8 cellular contexts compared by ENCODE assay signal in genomic region chr17:2712300-2713043, GRCh38. TPM values are rescaled to one million over a fixed set of nuclear protein-coding genes. Genes with fewer than 3 reads are reported as not detected.
DNase-seq lines count a peak whose midpoint lies in the region; ATAC-seq, FAIRE-seq and TF ChIP-seq lines count a peak whose summit lies in the region.

No MANE protein-coding gene starts in this region.

- no peaks in the 10 kb centered on the region for H3K36me3 Mint-ChIP-seq in natural killer cell treated with Interleukin-12 subunit alpha and Interleukin-12 subunit beta and Interleukin-15 and Interleukin-18, amount 100 ng/mL, for 72 hours

- peaks cover 25 to 30% of the 10 kb centered on the region in 2 donors for H3K4me1 Mint-ChIP-seq in natural killer cell treated with Interleukin-12 subunit alpha and Interleukin-12 subunit beta and Interleukin-15 and Interleukin-18, amount 100 ng/mL, for 72 hours (ENCODE audit: low read depth in 2 of 2)

- H4K5ac ChIP-seq in H1 (ENCODE audit: insufficient read length, low read depth, low read length), result peak overlapping the region; percentile 28

- no peak for TF ChIP-seq POLR2A in H1 (IDR thresholded peaks at IDR 0.05; ENCODE audit: control extremely low read depth in 1 of 2, low read depth in 2 of 2, low read length in 2 of 2)

- no peak overlapping the region for H2AK5ac ChIP-seq in H1 (ENCODE audit: low read depth, low read length)

- H3K4me1 ChIP-seq in OCI-LY7 (ENCODE audit: insufficient read depth, low read length, poor library complexity, severe bottlenecking) (peaks cover 35% of the 10 kb centered on the region), H1 (replicated peaks in 1 of 4; ENCODE audit: control insufficient read depth in 3 of 4, insufficient read depth in 4 of 4, low read length in 3 of 4) (peaks cover 4 to 31% (median 23%) of the 10 kb centered on the region in 4 experiments)

- H2BK5ac ChIP-seq in H1 (ENCODE audit: low read depth, low read length), result peak overlapping the region; percentile 1; the same call in 1 of the 2 replicates

- no peak for FAIRE-seq in H1 (lab: Jason Lieb, UNC)

- H2BK20ac ChIP-seq in H1 (ENCODE audit: low read length), result no peak overlapping the region

- H3K79me2 ChIP-seq in OCI-LY7 (ENCODE audit: insufficient read depth, low read depth, low read length) (peaks cover 56% of the 10 kb centered on the region), H1 (ENCODE audit: control insufficient read depth in 1 of 2, insufficient read depth in 2 of 2, low read length in 2 of 2) (peaks cover 21 to 35% of the 10 kb centered on the region in 2 experiments; a peak in 3 of 4 replicates)

- H3K4me3 Mint-ChIP-seq in natural killer cell treated with Interleukin-12 subunit alpha and Interleukin-12 subunit beta and Interleukin-15 and Interleukin-18, amount 100 ng/mL, for 72 hours, result peak overlapping the region; percentile 87

- CTCF ChIA-PET in OCI-LY7 (lab: Charles Lee; ENCODE audit: unreplicated experiment) (no interaction called here), H1 (lab: Charles Lee; ENCODE audit: partially characterized antibody) (no interaction called here)

- H2AFZ ChIP-seq in OCI-LY7 (ENCODE audit: low read length) (peak overlapping the region; percentile 78), H1 (ENCODE audit: low read length) (0 out of 2 replicates have a peak overlapping the region, but pooled peaks have one; percentile 19)

- H2BK12ac ChIP-seq in H1 (ENCODE audit: low read depth, low read length), result peak overlapping the region; percentile 29; the same call in 1 of the 2 replicates

- 81% methylated on average over 34 of the region's 36 CpGs; no CpG with 5 or more reads in 1 of the 2 experiments for WGBS in H1 (ENCODE audit: extremely low coverage in 1 of 2, insufficient coverage in 1 of 2, insufficient read length in 1 of 2, insufficient replicate concordance in 2 of 2, low coverage in 1 of 2, low lambda C conversion rate in 2 of 2, missing lambda C conversion rate in 1 of 2), 2 experiments

- no peak overlapping the region for H3K14ac ChIP-seq in H1 (ENCODE audit: insufficient read length)

- intact Hi-C loops in OCI-LY7 (cut with micrococcal nuclease; ENCODE audit: unreplicated experiment) (loop anchor here (1.0 to 5.0 kb wide), 2 partner anchors 200 to 311 kb away; partner anchors contain the start of genes METTL16 and MNT), posterior vena cava (cut with DNase I) (no loop called here)

- peak overlapping the region; percentile 82 for H4K91ac ChIP-seq in H1 (replicated peaks; ENCODE audit: insufficient read length, low read length)

- H4K20me1 ChIP-seq in OCI-LY7 (ENCODE audit: insufficient read depth, low read length), result peaks cover 6% of the 10 kb centered on the region; the same call in 1 of the 2 replicates
- peaks cover 7 to 10% of the 10 kb centered on the region in 2 experiments for H4K20me1 ChIP-seq in H1 (replicated peaks in 1 of 2; ENCODE audit: control insufficient read depth in 1 of 2, insufficient read depth in 2 of 2, low read length in 2 of 2)

- H3K9me2 ChIP-seq in OCI-LY7 (ENCODE audit: insufficient read depth, low read length), result no peaks in the 10 kb centered on the region

- ATAC-seq in natural killer cell treated with Interleukin-12 subunit alpha and Interleukin-12 subunit beta and Interleukin-15 and Interleukin-18, amount 100 ng/mL, for 72 hours, result no peak
- no peak for ATAC-seq in GM21528 (IDR thresholded peaks at IDR 0.05; ENCODE audit: low FRiP score, unreplicated experiment)

- BruUV-seq in OCI-LY7 (replicated peaks; lab: Mats Ljungman, UMichigan), result TSS peak; percentile 79

- no peak overlapping the region for H3K56ac ChIP-seq in H1 (replicated peaks; ENCODE audit: insufficient read length, low read depth, low read length)

- H3K4me3 ChIP-seq in OCI-LY7 (ENCODE audit: low read depth, low read length, poor library complexity, severe bottlenecking), result peak overlapping the region; percentile 100
- peak overlapping the region in 3 of 4 experiments; percentile 59 to 66 (median 62); a peak in 6 of 8 replicates for H3K4me3 ChIP-seq in H1 (ENCODE audit: extremely low read depth in 1 of 4, insufficient read depth in 2 of 4, low read depth in 3 of 4, low read length in 4 of 4)

- H3K18ac ChIP-seq in H1 (ENCODE audit: extremely low read depth, low read length), result peak overlapping the region; percentile 75; the same call in 1 of the 2 replicates

- DNase-seq in DMS79 (lab: John Stamatoyannopoulos, UW) (peak; percentile 33), OCI-LY7 (ENCODE audit: low spot score) (peak; percentile 30), H1 (ENCODE audit: low read depth in 1 of 2, low spot score in 2 of 2) (no peak), NCI-H510A treated with DMSO at 0.1 percent for 48 hours (lab: John Stamatoyannopoulos, UW) (no peak), posterior vena cava (ENCODE audit: low spot score) (no peak)
- DNase-seq in natural killer cell treated with Interleukin-12 subunit alpha and Interleukin-12 subunit beta and Interleukin-15 and Interleukin-18, amount 100 ng/mL, for 72 hours (ENCODE audit: low spot score), result no peak
- DNase-seq in activated CD4-positive, alpha-beta T cell treated with anti-CD3 and anti-CD28 coated beads, Interleukin-2, amount 50 U/mL, for 4 hours, result no peak

- no peak for TF ChIP-seq RAD21 in H1 (IDR thresholded peaks at IDR 0.05 in 1 of 2, conservative IDR thresholded peaks at IDR 0.05 in 1 of 2; ENCODE audit: low read depth in 2 of 2, low read length in 2 of 2)

- peaks cover 7% of the 10 kb centered on the region; the same call in 1 of the 2 replicates for H3K23me2 ChIP-seq in H1 (ENCODE audit: low read depth, low read length)

- H3K9me3 Mint-ChIP-seq in natural killer cell treated with Interleukin-12 subunit alpha and Interleukin-12 subunit beta and Interleukin-15 and Interleukin-18, amount 100 ng/mL, for 72 hours, result no peaks in the 10 kb centered on the region

- peaks cover 0 to 9% (median 6%) of the 10 kb centered on the region in 4 experiments; a peak in 5 of 7 replicates for H3K27me3 ChIP-seq in H1 (replicated peaks in 1 of 4; ENCODE audit: control insufficient read depth in 3 of 4, extremely low read depth in 1 of 4, insufficient read depth in 3 of 4, low read length in 3 of 4)

- H3K36me3 ChIP-seq in OCI-LY7 (ENCODE audit: insufficient read depth, low read length) (peaks cover 17% of the 10 kb centered on the region), H1 (ENCODE audit: control insufficient read depth in 2 of 4, insufficient read depth in 4 of 4, low read length in 3 of 4) (no peaks in the 10 kb centered on the region)

- H2BK120ac ChIP-seq in H1 (replicated peaks; ENCODE audit: low read depth, low read length), result no peak overlapping the region

- no peak overlapping the region for H3K9ac ChIP-seq in H1 (replicated peaks in 1 of 4; ENCODE audit: extremely low read depth in 1 of 4, low read depth in 3 of 4, low read length in 3 of 4)

- no peak overlapping the region; the same call in 1 of the 2 replicates for H4K8ac ChIP-seq in H1 (ENCODE audit: extremely low read depth, insufficient read depth, low read length)

- no peak overlapping the region for H3K4ac ChIP-seq in H1 (replicated peaks; ENCODE audit: insufficient read length, low read depth, low read length)

- no peak for TF ChIP-seq EP300 in H1 (IDR thresholded peaks at IDR 0.05; ENCODE audit: borderline replicate concordance in 1 of 2, low read depth in 2 of 2, low read length in 2 of 2)

- no peak overlapping the region for H3K23ac ChIP-seq in H1 (ENCODE audit: insufficient read length)

- H3K27ac ChIP-seq in OCI-LY7 (ENCODE audit: low read depth, low read length, poor library complexity, severe bottlenecking) (peak overlapping the region; percentile 42), H1 (ENCODE audit: low read depth, low read length) (no peak overlapping the region)

- H3K79me1 ChIP-seq in H1 (ENCODE audit: low read depth, low read length), result peaks cover 12% of the 10 kb centered on the region

- no peaks in the 10 kb centered on the region for H3K27me3 Mint-ChIP-seq in natural killer cell treated with Interleukin-12 subunit alpha and Interleukin-12 subunit beta and Interleukin-15 and Interleukin-18, amount 100 ng/mL, for 72 hours

- POLR2A ChIA-PET in OCI-LY7 (lab: Charles Lee) (no interaction called here), H1 (lab: Charles Lee; ENCODE audit: partially characterized antibody) (interaction anchor here (4.3 kb wide), 1 partner anchor 11 kb away, joined by 23 read pairs; no protein-coding TSS in a partner anchor)

- H3K9me3 ChIP-seq in OCI-LY7 (ENCODE audit: low read length), result no peaks in the 10 kb centered on the region
- no peaks in the 10 kb centered on the region for H3K9me3 ChIP-seq in H1 (ENCODE audit: insufficient read depth in 2 of 2, low read depth in 1 of 2, low read length in 1 of 2)

- TF ChIP-seq CTCF in OCI-LY7 (conservative IDR thresholded peaks at IDR 0.05; ENCODE audit: low read length) (no peak), H1 (IDR thresholded peaks at IDR 0.05; ENCODE audit: control extremely low read depth in 1 of 3, insufficient read depth in 1 of 3, low read depth in 1 of 3, low read length in 3 of 3) (no peak)

- H2BK15ac ChIP-seq in H1 (ENCODE audit: low read length), result no peak overlapping the region; the same call in 1 of the 2 replicates

- H3K27ac Mint-ChIP-seq in natural killer cell treated with Interleukin-12 subunit alpha and Interleukin-12 subunit beta and Interleukin-15 and Interleukin-18, amount 100 ng/mL, for 72 hours, result peak overlapping the region; percentile 82

- peak overlapping the region; percentile 100 for H3K4me2 ChIP-seq in OCI-LY7 (ENCODE audit: low read length)
- H3K4me2 ChIP-seq in H1 (ENCODE audit: insufficient read depth in 1 of 2, low read depth in 2 of 2, low read length in 2 of 2), result peak overlapping the region; percentile 85 to 90

RNA-seq across cellular contexts. Expression of gene CLUH, which starts 0.9 kb away (rescaled TPM):
- 85.2 and 96.3 TPM in 2 replicates for total RNA-seq in OCI-LY7 (2014; rRNA removed; shearing (Covaris generic))
- 122 and 132 TPM in 2 replicates for total RNA-seq in OCI-LY7 (2022)
- 93.6 and 98.6 TPM in 2 replicates for total RNA-seq in H1 (2021; fragmentation: NEBNext Ultra II Directional; extraction: Animal tissue kit (Norgen Biotek cat#: 25700))
- 33.6 and 46.8 TPM in 2 replicates for polyA plus RNA-seq in H1 (2011; rRNA removed)
- polyA plus RNA-seq in H1 (2011; cell fraction: cytosol; rRNA removed), result 32.3 TPM
- 142 TPM for polyA plus RNA-seq in H1 (2011; cell fraction: nucleus; rRNA removed)
- polyA plus RNA-seq in H1 (2012, experiment 1 of 2), result 64.3 to 76.7 TPM (median 69.8 TPM) in 4 replicates
- 44.8 TPM for polyA plus RNA-seq in H1 (2012, experiment 2 of 2)
- 45.6 TPM for polyA plus RNA-seq in H1 (2013, experiment 1 of 2)
- 39.5 TPM for polyA plus RNA-seq in H1 (2013, experiment 2 of 2)
- polyA minus RNA-seq in H1 (2011; rRNA and poly(A)+ RNA removed), result 24.7 and 34.6 TPM in 2 replicates
- polyA minus RNA-seq in H1 (2011; cell fraction: cytosol; rRNA and poly(A)+ RNA removed), result 32.9 TPM
- polyA minus RNA-seq in H1 (2011; cell fraction: nucleus; rRNA and poly(A)+ RNA removed), result 44.5 TPM
- total RNA-seq in natural killer cell treated with Interleukin-12 subunit alpha and Interleukin-12 subunit beta and Interleukin-15 and Interleukin-18, amount 100 ng/mL, for 72 hours, result 100 to 1,000 TPM in 1 of 2 donors, 10 to 100 TPM in 1; 65.7 to 195 TPM
- 10 to 100 TPM; 36.0 to 44.5 TPM for total RNA-seq in posterior vena cava

RNA-seq across cellular contexts. Expression of gene CCDC92B, which starts 37.0 kb away (rescaled TPM):
- total RNA-seq in OCI-LY7 (2014; rRNA removed; shearing (Covaris generic)), result not detected in 2 replicates
- total RNA-seq in OCI-LY7 (2022), result not detected in 2 replicates
- total RNA-seq in H1 (2021; fragmentation: NEBNext Ultra II Directional; extraction: Animal tissue kit (Norgen Biotek cat#: 25700)), result 11.9 and 12.1 TPM in 2 replicates
- polyA plus RNA-seq in H1 (2011; rRNA removed), result 5.5 and 9.0 TPM in 2 replicates
- polyA plus RNA-seq in H1 (2011; cell fraction: cytosol; rRNA removed), result 5.5 TPM
- 11.0 TPM for polyA plus RNA-seq in H1 (2011; cell fraction: nucleus; rRNA removed)
- polyA plus RNA-seq in H1 (2012, experiment 1 of 2), result 9.2 to 11.7 TPM (median 11.1 TPM) in 4 replicates
- 12.5 TPM for polyA plus RNA-seq in H1 (2012, experiment 2 of 2)
- 8.5 TPM for polyA plus RNA-seq in H1 (2013, experiment 1 of 2)
- 8.3 TPM for polyA plus RNA-seq in H1 (2013, experiment 2 of 2)
- 4.7 and 10.4 TPM in 2 replicates for polyA minus RNA-seq in H1 (2011; rRNA and poly(A)+ RNA removed)
- polyA minus RNA-seq in H1 (2011; cell fraction: cytosol; rRNA and poly(A)+ RNA removed), result 6.5 TPM
- 4.9 TPM for polyA minus RNA-seq in H1 (2011; cell fraction: nucleus; rRNA and poly(A)+ RNA removed)
- total RNA-seq in natural killer cell treated with Interleukin-12 subunit alpha and Interleukin-12 subunit beta and Interleukin-15 and Interleukin-18, amount 100 ng/mL, for 72 hours, result not detected
- total RNA-seq in posterior vena cava, result under 1 TPM; 0.05 to 0.23 TPM

Comparison
In these comparisons a context has a peak if more than half of its experiments do, and no peak if none do; other contexts are left out.
1. DNase-seq: peak in DMS79 (single experiment) and OCI-LY7 (single experiment); none in H1 (0 of 2), natural killer cell treated with Interleukin-12 subunit alpha and Interleukin-12 subunit beta and Interleukin-15 and Interleukin-18, amount 100 ng/mL, for 72 hours (single experiment), NCI-H510A treated with DMSO at 0.1 percent for 48 hours (single experiment), posterior vena cava (single experiment) and activated CD4-positive, alpha-beta T cell treated with anti-CD3 and anti-CD28 coated beads, Interleukin-2, amount 50 U/mL, for 4 hours (0 of 2).
2. RNA of gene CCDC92B, which starts 37.0 kb away (total RNA-seq): 11.9 to 12.1 TPM in H1; 0.05 to 0.23 TPM in posterior vena cava, not detected in natural killer cell treated with Interleukin-12 subunit alpha and Interleukin-12 subunit beta and Interleukin-15 and Interleukin-18, amount 100 ng/mL, for 72 hours and not detected in OCI-LY7; every median in the first group is over 10 times any median in the second.